In genomic region chr9:81521892-81522291, GRCh38 we compare ENCODE assay signal across 1 cellular context.
TF ChIP-seq lines count a peak whose summit lies in the region.

No MANE protein-coding gene starts in this region.

TF ChIP-seq in HepG2, 621 proteins besides CTCF, POLR2A, EP300 and RAD21 (continued from another document and continues in another):
- TF ChIP-seq CERS6 (CRISPR knock-in tag; IDR thresholded peaks at IDR 0.05) (no peak), ZFP36L1 (CRISPR knock-in tag; IDR thresholded peaks at IDR 0.05) (no peak), BCLAF1 (IDR thresholded peaks at IDR 0.05) (no peak), MYC (CRISPR knock-in tag; IDR thresholded peaks at IDR 0.05; ENCODE audit: borderline replicate concordance) (no peak), ELF4 (CRISPR knock-in tag; IDR thresholded peaks at IDR 0.05; ENCODE audit: borderline replicate concordance) (no peak), ZNF567 (CRISPR knock-in tag; IDR thresholded peaks at IDR 0.05; ENCODE audit: borderline replicate concordance) (no peak), ZNF597 (CRISPR knock-in tag; IDR thresholded peaks at IDR 0.05) (no peak), JARID2 (CRISPR knock-in tag; IDR thresholded peaks at IDR 0.05; ENCODE audit: insufficient replicate concordance) (no peak), GTF3A (CRISPR knock-in tag; conservative IDR thresholded peaks at IDR 0.05) (no peak), SOX13 (IDR thresholded peaks at IDR 0.05) (no peak), SOX13 (CRISPR knock-in tag; conservative IDR thresholded peaks at IDR 0.05 in 1 of 2, IDR thresholded peaks at IDR 0.05 in 1 of 2) (no peak), BHLHE40 (IDR thresholded peaks at IDR 0.05; ENCODE audit: low read length) (no peak), FOXP4 (CRISPR knock-in tag; IDR thresholded peaks at IDR 0.05) (peak; percentile 44; the same call in 1 of the 2 replicates), ZNF557 (CRISPR knock-in tag; IDR thresholded peaks at IDR 0.05) (no peak), RXRA (CRISPR knock-in tag; IDR thresholded peaks at IDR 0.05) (peak; percentile 32; the same call in 1 of the 2 replicates), CBFB (CRISPR knock-in tag; IDR thresholded peaks at IDR 0.05) (no peak), SALL1 (CRISPR knock-in tag; IDR thresholded peaks at IDR 0.05) (peak; percentile 51), ZNF329 (CRISPR knock-in tag; IDR thresholded peaks at IDR 0.05; ENCODE audit: low read depth) (no peak), CCDC6 (CRISPR knock-in tag; IDR thresholded peaks at IDR 0.05) (no peak), U2AF1 (optimal IDR thresholded peaks at IDR 0.05; ENCODE audit: low read depth, low read length) (no peak), EED (CRISPR knock-in tag; IDR thresholded peaks at IDR 0.05) (no peak), DNMT3B (CRISPR knock-in tag; conservative IDR thresholded peaks at IDR 0.05) (no peak), ZNF776 (CRISPR knock-in tag; IDR thresholded peaks at IDR 0.05) (no peak), FOXK2 (IDR thresholded peaks at IDR 0.05) (no peak), ZBTB37 (CRISPR knock-in tag; IDR thresholded peaks at IDR 0.05) (no peak), ZNF768 (CRISPR knock-in tag; IDR thresholded peaks at IDR 0.05) (no peak), HOXA3 (CRISPR knock-in tag; IDR thresholded peaks at IDR 0.05) (0 out of 2 replicates have a peak, but pooled peaks have one; percentile 14), FOSL1 (CRISPR knock-in tag; IDR thresholded peaks at IDR 0.05; ENCODE audit: borderline replicate concordance) (peak; percentile 68; the same call in 1 of the 2 replicates), HMGXB4 (CRISPR knock-in tag; IDR thresholded peaks at IDR 0.05; ENCODE audit: borderline replicate concordance in 1 of 2, low read depth in 1 of 2) (no peak), FOXA3 (CRISPR knock-in tag; IDR thresholded peaks at IDR 0.05) (0 out of 2 replicates have a peak, but pooled peaks have one; percentile 13), FOXP1 (IDR thresholded peaks at IDR 0.05) (no peak), FOXP1 (CRISPR knock-in tag; IDR thresholded peaks at IDR 0.05) (peak; percentile 5; the same call in 1 of the 2 replicates), ZEB1 (IDR thresholded peaks at IDR 0.05; ENCODE audit: insufficient replicate concordance, low read depth) (no peak), ZNF282 (IDR thresholded peaks at IDR 0.05; ENCODE audit: partially characterized antibody) (no peak), ZNF639 (CRISPR knock-in tag; conservative IDR thresholded peaks at IDR 0.05) (no peak), ESRRA (CRISPR knock-in tag; IDR thresholded peaks at IDR 0.05; ENCODE audit: low read depth) (no peak), AHDC1 (CRISPR knock-in tag; IDR thresholded peaks at IDR 0.05; ENCODE audit: borderline replicate concordance) (peak; percentile 30; the same call in 1 of the 2 replicates), SOX5 (CRISPR knock-in tag; IDR thresholded peaks at IDR 0.05; ENCODE audit: borderline replicate concordance) (no peak), ZNF598 (CRISPR knock-in tag; IDR thresholded peaks at IDR 0.05; ENCODE audit: borderline replicate concordance) (no peak), ZNF891 (CRISPR knock-in tag; IDR thresholded peaks at IDR 0.05) (no peak), SP1 (IDR thresholded peaks at IDR 0.05) (no peak), SP1 (CRISPR knock-in tag; IDR thresholded peaks at IDR 0.05) (no peak), MED1 (CRISPR knock-in tag; IDR thresholded peaks at IDR 0.05) (0 out of 2 replicates have a peak, but pooled peaks have one; percentile 34), RARA (CRISPR knock-in tag; IDR thresholded peaks at IDR 0.05) (peak; percentile 87), JUNB (CRISPR knock-in tag; IDR thresholded peaks at IDR 0.05; ENCODE audit: borderline replicate concordance) (0 out of 2 replicates have a peak, but pooled peaks have one; percentile 47), STAT5B (CRISPR knock-in tag; IDR thresholded peaks at IDR 0.05) (no peak), PATZ1 (CRISPR knock-in tag; IDR thresholded peaks at IDR 0.05) (no peak), FOSL2 (CRISPR knock-in tag; IDR thresholded peaks at IDR 0.05) (peak; percentile 90)
